ENCODE assay signal across 16 cellular contexts in the genomic region with DNA sequence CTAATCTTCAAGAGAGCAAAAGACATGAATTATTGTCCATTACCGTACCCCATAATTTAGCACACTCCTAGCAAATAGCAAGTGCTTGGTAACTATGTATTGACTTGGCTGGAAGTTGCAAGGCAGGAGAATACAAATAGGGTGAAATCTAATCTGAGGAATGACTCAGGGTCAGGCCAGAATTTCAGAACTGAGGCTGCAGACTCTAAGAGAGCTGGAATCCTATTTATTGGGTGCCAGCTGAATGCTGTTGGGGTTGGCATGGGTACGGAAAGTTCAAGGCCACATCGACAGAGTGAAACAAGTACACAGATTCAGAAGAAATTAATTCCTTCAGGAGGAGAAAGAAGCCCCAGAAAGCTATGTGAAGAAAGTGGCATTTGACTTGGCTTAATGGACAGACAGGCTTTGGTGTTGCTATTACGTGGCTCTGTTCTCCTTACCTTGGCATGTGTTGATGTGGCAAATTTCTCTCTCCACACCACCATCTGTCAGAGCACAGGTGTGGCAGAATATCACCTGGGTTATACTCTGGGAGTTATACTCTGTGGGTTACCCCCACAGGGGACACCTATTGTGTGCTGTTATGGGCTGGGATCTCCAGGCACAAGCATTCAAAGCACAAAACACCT. TPM values are rescaled to one million over a fixed set of nuclear protein-coding genes. Genes with fewer than 3 reads are reported as not detected.
DNase-seq lines count a peak whose midpoint lies in the region; ATAC-seq and TF ChIP-seq lines count a peak whose summit lies in the region.
"Had no signal": no experiment of that assay in that cellular context is flagged by ENCODE, and none has a peak within 500 bp of the region (broad histone marks: within the 10 kb centered on the region; RNA-seq: fewer than 3 reads in every experiment).

No MANE protein-coding gene starts in this region.

- intact Hi-C loops in psoas muscle (cut with DNase I) (no loop called here), testis (cut with DNase I; ENCODE audit: low total_unique reads) (loop anchor here (10.0 kb wide), 1 partner anchor 61 kb away; no protein-coding TSS in a partner anchor)

- no peaks in the 10 kb centered on the region for H3K9me3 ChIP-seq in psoas muscle
- H3K9me3 ChIP-seq in testis = no peaks in the 10 kb centered on the region
- H3K9me3 ChIP-seq: BLaER1, Caco-2 had no signal

- no peaks in the 10 kb centered on the region for H3K27me3 ChIP-seq in psoas muscle (ENCODE audit: insufficient read depth in 3 of 3, low read length in 2 of 3)
- no peaks in the 10 kb centered on the region for H3K27me3 ChIP-seq in testis
- H3K27me3 ChIP-seq: BLaER1 had no signal

- no peak overlapping the region for H3K4me3 ChIP-seq in psoas muscle
- H3K4me3 ChIP-seq in testis = no peak overlapping the region
- H3K4me3 ChIP-seq: BLaER1 had no signal

- peak; percentile 64 to 87 (median 72) for ATAC-seq in psoas muscle

- H3K27ac ChIP-seq in psoas muscle (no peak overlapping the region), testis (no peak overlapping the region)
- H3K27ac ChIP-seq: BLaER1 had no signal

- WGBS in psoas muscle, 3 donors = 23 to 65% (median 35%) methylated on average over 4 of the region's 4 CpGs
- 44 to 54% methylated on average over 4 of the region's 4 CpGs for WGBS in testis, 2 donors

- TF ChIP-seq CTCF in psoas muscle (IDR thresholded peaks at IDR 0.05) = no peak
- no peak for TF ChIP-seq CTCF in testis (IDR thresholded peaks at IDR 0.05)

- no peak for TF ChIP-seq POLR2A in testis (IDR thresholded peaks at IDR 0.05)

- H3K36me3 ChIP-seq in psoas muscle (ENCODE audit: insufficient read depth in 1 of 2, low read depth in 1 of 2) (no peaks in the 10 kb centered on the region), testis (ENCODE audit: low read depth, missing control alignments) (no peaks in the 10 kb centered on the region)
- H3K36me3 ChIP-seq: BLaER1 had no signal

- DNase-seq in NCI-H2107 treated with DMSO at 0.1 percent for 48 hours (lab: John Stamatoyannopoulos, UW; ENCODE audit: unreplicated experiment) (peak; percentile 30), NCI-H2107 (lab: John Stamatoyannopoulos, UW) (no peak), astrocyte of the hippocampus (ENCODE audit: low read depth, low spot score) (peak; percentile 13), psoas muscle (no peak), testis (peak; percentile 74), NK-92 (lab: John Stamatoyannopoulos, UW; ENCODE audit: unreplicated experiment) (no peak)
- DNase-seq in activated CD8-positive, alpha-beta memory T cell treated with anti-CD3 and anti-CD28 coated beads, Interleukin-2, amount 50 U/mL, for 48 hours = no peak
- DNase-seq: 8988T; AML-193; Caco-2; CD8-positive, alpha-beta memory T cell; DND-41; GDM1; GOT3; H9 had no signal

- H3K4me1 ChIP-seq in psoas muscle (no peaks in the 10 kb centered on the region), testis (no peaks in the 10 kb centered on the region)
- H3K4me1 ChIP-seq: BLaER1, Caco-2 had no signal

RNA-seq across cellular contexts. Expression of a gene that starts 20.9 kb away (rescaled TPM):
- total RNA-seq in psoas muscle = 10 to 100 TPM in 1 of 4 donors, 1 to 10 TPM in 3; 2.8 to 10.3 (median 6.9) TPM
- polyA plus RNA-seq in psoas muscle = 1 to 10 TPM; 2.0 to 3.3 (median 2.2) TPM
- 100 to 1,000 TPM; 117 to 157 TPM for total RNA-seq in testis
- polyA plus RNA-seq in testis (ENCODE audit: insufficient read depth, low read depth, low replicate concordance) = 55.7 TPM

Comparison
In these comparisons a context has a peak if more than half of its experiments do, and no peak if none do; other contexts are left out.
1. DNase-seq: peak in NCI-H2107 treated with DMSO at 0.1 percent for 48 hours (single experiment), astrocyte of the hippocampus (single experiment) and testis (single experiment); none in NCI-H2107 (single experiment), psoas muscle (0 of 2), activated CD8-positive, alpha-beta memory T cell treated with anti-CD3 and anti-CD28 coated beads, Interleukin-2, amount 50 U/mL, for 48 hours (single experiment) and NK-92 (single experiment).
2. RNA of a gene that starts 20.9 kb away (total RNA-seq): 117 to 157 TPM in testis; 2.8 to 10.3 TPM in psoas muscle; every median in the first group is over 10 times any median in the second.